ENCODE assay signal across 22 cellular contexts in the genomic region with DNA sequence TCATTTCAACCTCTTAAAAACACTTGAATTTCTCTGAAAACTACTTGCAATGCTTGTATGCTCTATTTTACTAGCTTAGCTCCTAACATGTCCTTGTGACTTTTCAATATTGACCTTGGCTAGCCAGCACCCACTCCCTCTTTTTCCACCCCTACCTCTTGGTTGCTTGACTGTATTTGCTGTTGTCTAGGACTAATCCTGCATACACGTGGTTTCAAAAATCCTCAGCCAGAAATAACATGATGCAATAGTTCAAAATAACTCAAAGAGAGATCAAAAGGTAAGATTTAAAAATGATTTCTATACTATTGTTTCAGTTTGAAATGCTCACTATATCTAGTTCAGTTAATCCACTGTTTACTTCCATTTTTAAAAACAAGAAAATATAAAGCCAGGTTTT.
"Had no signal": no experiment of that assay in that cellular context is flagged by ENCODE, and none has a peak within 500 bp of the region (broad histone marks: within the 10 kb centered on the region; RNA-seq: fewer than 3 reads in every experiment).

No MANE protein-coding gene starts in this region.

- H3K9me3 Mint-ChIP-seq: nephron progenitor cell; stimulated activated naive CD8-positive, alpha-beta T cell treated with anti-CD3 and anti-CD28 coated beads, Interleukin-15, Interleukin-2, amounts not matched to agents 100 ng/mL and 50 ng/mL, for 24 hours had no signal

- ATAC-seq: activated T-cell treated with anti-CD3 and anti-CD28 coated beads, Interleukin-2, amount 50 U/mL, for 72 hours; effector memory CD8-positive, alpha-beta T cell; left lung had no signal

- H3K27ac ChIP-seq: cardiac muscle cell, left lung, skin epidermis, transverse colon, uterus had no signal

- H3K36me3 ChIP-seq: cardiac muscle cell, left lung, transverse colon had no signal

- H3K27ac Mint-ChIP-seq: activated T-cell treated with anti-CD3 and anti-CD28 coated beads, Interleukin-2, amount 50 U/mL, for 72 hours; effector memory CD8-positive, alpha-beta T cell; nephron progenitor cell; progenitor cell of endocrine pancreas; stimulated activated naive CD8-positive, alpha-beta T cell treated with anti-CD3 and anti-CD28 coated beads, Interleukin-15, Interleukin-2, amounts not matched to agents 100 ng/mL and 50 ng/mL, for 24 hours had no signal

- H3K4me3 Mint-ChIP-seq: activated T-cell treated with anti-CD3 and anti-CD28 coated beads, Interleukin-2, amount 50 U/mL, for 72 hours; effector memory CD8-positive, alpha-beta T cell; nephron progenitor cell; stimulated activated naive CD8-positive, alpha-beta T cell treated with anti-CD3 and anti-CD28 coated beads, Interleukin-15, Interleukin-2, amounts not matched to agents 100 ng/mL and 50 ng/mL, for 24 hours had no signal

- H3K4me1 ChIP-seq: left lung, transverse colon, uterus had no signal

- H3K27me3 Mint-ChIP-seq: effector memory CD8-positive, alpha-beta T cell; progenitor cell of endocrine pancreas; stimulated activated naive CD8-positive, alpha-beta T cell treated with anti-CD3 and anti-CD28 coated beads, Interleukin-15, Interleukin-2, amounts not matched to agents 100 ng/mL and 50 ng/mL, for 24 hours had no signal

- FAIRE-seq: frontal cortex, kidney had no signal

- DNase-seq: activated CD4-positive, alpha-beta T cell treated with anti-CD3 and anti-CD28 coated beads, Interleukin-2, amount 50 U/mL, for 4 hours; activated CD4-positive, CD25-positive, alpha-beta regulatory T cell treated with anti-CD3 and anti-CD28 coated beads, Interleukin-2, amount 50 U/mL, for 72 hours; activated effector memory CD4-positive, alpha-beta T cell treated with anti-CD3 and anti-CD28 coated beads, Interleukin-2, amount 50 U/mL, for 16 hours; activated naive CD4-positive, alpha-beta T cell treated with anti-CD3 and anti-CD28 coated beads, Interleukin-2, amount 50 U/mL, for 16 hours; activated T-cell treated with anti-CD3 and anti-CD28 coated beads, Interleukin-2, amount 50 U/mL, for 72 hours; dermis blood vessel endothelial cell; effector memory CD8-positive, alpha-beta T cell; hypothalamus; kidney; left lung; mammary epithelial cell; midbrain; nephron progenitor cell; occipital lobe; T1000; transverse colon; uterus had no signal

- H3K9me3 ChIP-seq: left lung, transverse colon, uterus had no signal

- H3K4me3 ChIP-seq: cardiac muscle cell, left lung, skin epidermis, transverse colon, uterus had no signal

- H3K27me3 ChIP-seq: cardiac muscle cell, left lung, transverse colon, uterus had no signal
